ENCODE assay signal across 16 cellular contexts in the genomic region with DNA sequence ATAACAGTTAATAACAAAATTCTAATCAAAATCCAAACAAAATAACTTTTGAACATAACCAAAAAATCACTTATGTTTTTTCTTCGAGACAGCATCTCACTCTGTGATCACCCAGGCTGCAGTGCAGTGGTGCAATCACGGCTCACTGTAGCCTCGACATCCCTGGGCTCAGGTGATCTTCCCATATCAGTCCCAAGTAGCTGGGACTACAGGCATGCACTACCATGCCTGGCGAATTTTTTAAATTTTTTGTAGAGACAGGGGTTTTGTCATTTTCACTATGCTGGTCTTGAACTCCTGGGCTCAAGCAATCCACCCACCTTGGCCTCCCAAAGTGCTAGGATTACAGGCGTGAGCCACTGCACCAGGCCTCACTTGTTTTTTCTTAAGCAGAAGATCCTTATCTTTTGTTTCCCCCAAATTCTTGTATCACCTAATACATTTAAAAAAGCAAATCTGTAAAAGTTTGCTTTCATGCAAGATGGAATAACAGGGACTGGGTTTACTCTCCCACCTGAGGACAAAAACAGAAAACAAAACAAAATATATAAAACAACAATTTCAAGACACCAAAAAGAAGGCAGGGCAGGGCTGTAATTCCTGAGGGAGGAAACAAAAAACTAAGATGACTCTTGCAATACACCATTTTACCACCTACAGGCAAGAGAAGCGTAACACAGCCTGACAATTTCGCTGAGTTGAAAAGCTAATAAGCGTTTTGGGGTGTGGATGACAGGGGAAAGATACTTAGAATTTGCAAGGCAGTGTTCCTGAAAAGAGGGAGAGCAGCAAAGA.
DNase-seq lines count a peak whose midpoint lies in the region; ATAC-seq, FAIRE-seq and TF ChIP-seq lines count a peak whose summit lies in the region.
"Had no signal": no experiment of that assay in that cellular context is flagged by ENCODE, and none has a peak within 500 bp of the region (broad histone marks: within the 10 kb centered on the region; RNA-seq: fewer than 3 reads in every experiment).

No MANE protein-coding gene starts in this region.

- FAIRE-seq in H1 (lab: Jason Lieb, UNC) = peak; percentile 24
- FAIRE-seq: keratinocyte had no signal

- H3K27ac ChIP-seq in H1 (ENCODE audit: low read depth, low read length) (no peak overlapping the region), trophoblast cell (ENCODE audit: low read depth, low read length) (no peak overlapping the region)
- H3K27ac ChIP-seq: HL-60, testis had no signal

- no peak for TF ChIP-seq POLR2A in H1 (IDR thresholded peaks at IDR 0.05; ENCODE audit: control extremely low read depth in 1 of 2, low read depth in 2 of 2, low read length in 2 of 2)

- no peak overlapping the region for H4K8ac ChIP-seq in H1 (ENCODE audit: extremely low read depth, insufficient read depth, low read length)
- H4K8ac ChIP-seq in trophoblast cell (ENCODE audit: low read depth, low read length) = no peak overlapping the region

- H3K4me1 ChIP-seq in H1 (replicated peaks in 1 of 4; ENCODE audit: control insufficient read depth in 3 of 4, insufficient read depth in 4 of 4, low read length in 3 of 4) (peaks cover 0 to 5% (median 4%) of the 10 kb centered on the region in 4 experiments; a peak in 3 of 7 replicates), trophoblast cell (ENCODE audit: control insufficient read depth in 1 of 2, insufficient read depth in 2 of 2, low read length in 2 of 2) (peaks cover 2% of the 10 kb centered on the region in 2 experiments)
- H3K4me1 ChIP-seq: testis had no signal

- no peak overlapping the region for H3K56ac ChIP-seq in H1 (replicated peaks; ENCODE audit: insufficient read length, low read depth, low read length)

- no peak for TF ChIP-seq EP300 in H1 (IDR thresholded peaks at IDR 0.05; ENCODE audit: borderline replicate concordance in 1 of 2, low read depth in 2 of 2, low read length in 2 of 2)

- no peak for ATAC-seq in GM19463 (IDR thresholded peaks at IDR 0.05; ENCODE audit: unreplicated experiment)
- ATAC-seq: SK-N-SH treated with all-trans-retinoic acid at 6 μM for 48 hours had no signal

- POLR2A ChIA-PET in H1 (lab: Charles Lee; ENCODE audit: partially characterized antibody) = no interaction called here

- TF ChIP-seq CTCF in H1 (IDR thresholded peaks at IDR 0.05; ENCODE audit: control extremely low read depth in 1 of 3, insufficient read depth in 1 of 3, low read depth in 1 of 3, low read length in 3 of 3) = peak in 1 of 3 experiments; percentile 36; a peak in 1 of 4 replicates

- DNase-seq in NCI-H2227 treated with DMSO at 0.1 percent for 48 hours (lab: John Stamatoyannopoulos, UW) (peak; percentile 6), NCI-H2227 (lab: John Stamatoyannopoulos, UW; ENCODE audit: unreplicated experiment) (no peak), KBM-7 (peak; percentile 15), H1 (ENCODE audit: low read depth in 1 of 2, low spot score in 2 of 2) (no peak), trophoblast cell (peak; percentile 54 to 78), epidermal melanocyte (ENCODE audit: insufficient read length, low spot score) (no peak), GM19238 (ENCODE audit: insufficient read length, low spot score) (no peak)
- DNase-seq: mesenchymal stem cell; NCI-H146; NCI-H446 treated with DMSO at 0.1 percent for 48 hours; stimulated activated CD4-positive, alpha-beta T cell treated with anti-CD3 and anti-CD28 coated beads, Interleukin-4, amount 100 ng/mL, for 24 hours; testis had no signal

- no peak overlapping the region for H3K23ac ChIP-seq in H1 (ENCODE audit: insufficient read length)
- H3K23ac ChIP-seq in trophoblast cell (ENCODE audit: low read length) = no peak overlapping the region

- no peak overlapping the region for H2BK20ac ChIP-seq in H1 (ENCODE audit: low read length)

- H4K12ac ChIP-seq in trophoblast cell (ENCODE audit: low read depth, low read length) = no peak overlapping the region

- CTCF ChIA-PET in H1 (lab: Charles Lee; ENCODE audit: partially characterized antibody) = interaction anchor here (0.8 to 1.8 kb wide), 7 partner anchors 10 to 179 kb away, joined by 3 to 5 read pairs (median 3); no protein-coding TSS in a partner anchor

- H3K23me2 ChIP-seq in H1 (ENCODE audit: low read depth, low read length) = no peaks in the 10 kb centered on the region

- H3K79me1 ChIP-seq in H1 (ENCODE audit: low read depth, low read length) = no peaks in the 10 kb centered on the region; the same call in 1 of the 2 replicates
- H3K79me1 ChIP-seq in trophoblast cell (ENCODE audit: low read length) = no peaks in the 10 kb centered on the region

- H3K4me2 ChIP-seq in H1 (ENCODE audit: insufficient read depth in 1 of 2, low read depth in 2 of 2, low read length in 2 of 2) (peak overlapping the region in 1 of 2 experiments; percentile 22; a peak in 1 of 4 replicates), trophoblast cell (ENCODE audit: low read length) (no peak overlapping the region)

- H2BK12ac ChIP-seq in H1 (ENCODE audit: low read depth, low read length) = no peak overlapping the region
- H2BK12ac ChIP-seq in trophoblast cell (ENCODE audit: low read length) = no peak overlapping the region

- no peaks in the 10 kb centered on the region for H3K9me3 ChIP-seq in H1 (ENCODE audit: insufficient read depth in 2 of 2, low read depth in 1 of 2, low read length in 1 of 2)
- no peaks in the 10 kb centered on the region for H3K9me3 ChIP-seq in trophoblast cell (ENCODE audit: insufficient read depth, low read depth, low read length)
- H3K9me3 ChIP-seq: testis had no signal

- H3K36me3 ChIP-seq in H1 (ENCODE audit: control insufficient read depth in 2 of 4, insufficient read depth in 4 of 4, low read length in 3 of 4) (peaks cover 0 to 6% (median 0%) of the 10 kb centered on the region in 4 experiments; a peak in 2 of 8 replicates), trophoblast cell (ENCODE audit: control insufficient read depth in 1 of 2, insufficient read depth in 2 of 2, low read length in 2 of 2) (no peaks in the 10 kb centered on the region)

- H3K27me3 ChIP-seq in H1 (replicated peaks in 1 of 4; ENCODE audit: control insufficient read depth in 3 of 4, extremely low read depth in 1 of 4, insufficient read depth in 3 of 4, low read length in 3 of 4) (no peaks in the 10 kb centered on the region), trophoblast cell (ENCODE audit: insufficient read depth, low read length) (no peaks in the 10 kb centered on the region)
- H3K27me3 ChIP-seq: testis had no signal

- TF ChIP-seq RAD21 in H1 (IDR thresholded peaks at IDR 0.05 in 1 of 2, conservative IDR thresholded peaks at IDR 0.05 in 1 of 2; ENCODE audit: low read depth in 2 of 2, low read length in 2 of 2) = peak; percentile 11 to 14; a peak in 1 of 4 replicates

- H3K79me2 ChIP-seq in H1 (ENCODE audit: control insufficient read depth in 1 of 2, insufficient read depth in 2 of 2, low read length in 2 of 2) (peaks cover 0 to 16% of the 10 kb centered on the region in 2 experiments; a peak in 1 of 4 replicates), trophoblast cell (ENCODE audit: control insufficient read depth, insufficient read depth, low read length, poor library complexity) (no peaks in the 10 kb centered on the region)

- H3K4me3 ChIP-seq in H1 (ENCODE audit: extremely low read depth in 1 of 4, insufficient read depth in 2 of 4, low read depth in 3 of 4, low read length in 4 of 4) (no peak overlapping the region), trophoblast cell (ENCODE audit: low read depth, low read length) (no peak overlapping the region)
- H3K4me3 ChIP-seq: testis had no signal

- H2BK120ac ChIP-seq in H1 (replicated peaks; ENCODE audit: low read depth, low read length) (no peak overlapping the region), trophoblast cell (ENCODE audit: insufficient read depth, low read length, poor library complexity) (no peak overlapping the region)

- no peak overlapping the region for H3K18ac ChIP-seq in H1 (ENCODE audit: extremely low read depth, low read length)
- H3K18ac ChIP-seq in trophoblast cell (ENCODE audit: low read length) = no peak overlapping the region

- no peak overlapping the region for H4K5ac ChIP-seq in H1 (ENCODE audit: insufficient read length, low read depth, low read length)

- H3K4ac ChIP-seq in H1 (replicated peaks; ENCODE audit: insufficient read length, low read depth, low read length) = no peak overlapping the region
- H3K4ac ChIP-seq in trophoblast cell (ENCODE audit: low read depth, low read length) = no peak overlapping the region

- H4K20me1 ChIP-seq in H1 (replicated peaks in 1 of 2; ENCODE audit: control insufficient read depth in 1 of 2, insufficient read depth in 2 of 2, low read length in 2 of 2) = peaks cover 2 to 3% of the 10 kb centered on the region in 2 experiments

- no peak overlapping the region for H4K91ac ChIP-seq in H1 (replicated peaks; ENCODE audit: insufficient read length, low read length)
- H4K91ac ChIP-seq in trophoblast cell (ENCODE audit: low read depth, low read length) = no peak overlapping the region

- in situ Hi-C loops in KBM-7 (cut with MboI; ENCODE audit: low pct_unique_long_range_greater_than_20kb, low sequenced_read_pairs) = no loop called here

- H2BK5ac ChIP-seq in H1 (ENCODE audit: low read depth, low read length) (peak overlapping the region; percentile 61; the same call in 1 of the 2 replicates), trophoblast cell (ENCODE audit: low read depth, low read length, poor library complexity) (no peak overlapping the region)

- H3K9ac ChIP-seq in H1 (replicated peaks in 1 of 4; ENCODE audit: extremely low read depth in 1 of 4, low read depth in 3 of 4, low read length in 3 of 4) (no peak overlapping the region), trophoblast cell (ENCODE audit: low read length) (no peak overlapping the region)

- H2AFZ ChIP-seq in H1 (ENCODE audit: low read length) (no peak overlapping the region), trophoblast cell (ENCODE audit: insufficient read depth, low read length, poor library complexity) (no peak overlapping the region)

- no peak overlapping the region; the same call in 1 of the 2 replicates for H2BK15ac ChIP-seq in H1 (ENCODE audit: low read length)

- 66% methylated on average over 8 of the region's 8 CpGs; no CpG with 5 or more reads in 1 of the 2 experiments for WGBS in H1 (ENCODE audit: extremely low coverage in 1 of 2, insufficient coverage in 1 of 2, insufficient read length in 1 of 2, insufficient replicate concordance in 2 of 2, low coverage in 1 of 2, low lambda C conversion rate in 2 of 2, missing lambda C conversion rate in 1 of 2), 2 experiments
- WGBS in trophoblast cell (ENCODE audit: extremely low coverage, insufficient coverage, insufficient read length) = 100% methylated on average over 1 of the region's 8 CpGs

- H3K14ac ChIP-seq in H1 (ENCODE audit: insufficient read length) (no peak overlapping the region), trophoblast cell (ENCODE audit: low read length) (no peak overlapping the region)

- H2AK5ac ChIP-seq in H1 (ENCODE audit: low read depth, low read length) = no peak overlapping the region
- no peak overlapping the region for H2AK5ac ChIP-seq in trophoblast cell (ENCODE audit: low read length)

TF ChIP-seq in H1, 55 proteins besides CTCF, POLR2A, EP300 and RAD21 (continues in another document):
- TF ChIP-seq ZNF274 (IDR thresholded peaks at IDR 0.05; ENCODE audit: borderline replicate concordance, extremely low read depth, low read length) (no peak), SP2 (IDR thresholded peaks at IDR 0.05; ENCODE audit: low read length) (no peak), CHD1 (IDR thresholded peaks at IDR 0.05; ENCODE audit: low read depth, low read length) (no peak), POU5F1 (IDR thresholded peaks at IDR 0.05; ENCODE audit: low read depth, low read length) (no peak)

Comparison
In these comparisons a context has a peak if more than half of its experiments do, and no peak if none do; other contexts are left out.
1. DNase-seq: peak in NCI-H2227 treated with DMSO at 0.1 percent for 48 hours (single experiment), KBM-7 (single experiment) and trophoblast cell (2 of 2); none in NCI-H2227 (single experiment), H1 (0 of 2), epidermal melanocyte (single experiment) and GM19238 (single experiment).